8 cellular contexts compared by ENCODE assay signal in the genomic region with DNA sequence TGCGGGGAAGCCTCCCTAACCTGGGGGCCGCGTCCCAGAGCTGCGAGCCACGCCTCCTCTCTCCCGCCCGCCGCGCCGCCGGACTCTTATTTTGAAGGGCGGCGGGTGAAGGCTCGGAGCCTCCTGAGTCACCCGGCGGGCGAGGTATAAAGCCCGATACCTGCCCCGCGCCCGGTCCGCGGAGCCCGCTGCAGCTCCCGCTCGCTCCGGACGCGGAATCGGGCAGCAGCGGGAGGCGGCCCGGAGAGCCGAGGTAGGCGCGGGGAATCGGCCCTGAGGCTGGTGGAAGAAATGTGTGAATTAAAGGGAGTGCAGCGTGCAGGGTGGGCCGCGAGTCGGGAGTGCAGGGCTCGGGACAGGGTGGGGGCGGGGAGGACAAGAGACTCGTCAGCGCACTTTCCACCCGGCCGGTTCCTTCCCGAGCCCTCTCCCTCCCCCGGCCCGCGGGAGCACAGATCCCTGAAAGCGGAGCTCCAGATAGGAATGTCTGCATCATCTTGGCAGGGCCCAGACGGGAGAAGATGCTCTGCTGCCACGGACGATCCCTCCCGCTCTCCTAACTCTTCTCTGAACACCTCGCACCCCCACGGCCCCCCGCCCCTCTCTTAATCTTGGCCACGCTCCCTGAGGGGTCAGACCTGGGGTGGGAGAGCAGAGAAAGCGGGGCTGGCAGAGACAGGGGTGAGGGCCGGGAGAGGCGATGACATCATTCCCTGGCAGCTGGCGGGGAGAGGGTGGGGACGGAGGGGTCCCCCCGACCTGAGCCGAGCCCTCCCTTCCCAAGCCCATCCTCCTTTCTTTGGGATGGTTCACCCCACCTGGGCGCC.
DNase-seq lines count a peak whose midpoint lies in the region; ATAC-seq and TF ChIP-seq lines count a peak whose summit lies in the region.

No MANE protein-coding gene starts in this region.

- peaks cover 46% of the 10 kb centered on the region for H3K4me1 ChIP-seq in vagina

- H3K4me3 ChIP-seq in SK-N-MC (peak overlapping the region; percentile 76), vagina (peak overlapping the region; percentile 69 to 89)

- H3K27me3 ChIP-seq in vagina: no peaks in the 10 kb centered on the region

- intact Hi-C loops in left cardiac atrium (cut with DNase I): loop anchor here in 1 of 2 donors (2.0 to 5.0 kb wide), 2 partner anchors 15 to 115 kb away; no protein-coding TSS in a partner anchor
- intact Hi-C loops in posterior vena cava (cut with DNase I): loop anchor here in 1 of 2 donors (5.0 kb wide), 1 partner anchor 120 kb away; no protein-coding TSS in a partner anchor
- intact Hi-C loops in vagina (cut with DNase I): loop anchor here (10.0 kb wide), 3 partner anchors 83 to 197 kb away; no protein-coding TSS in a partner anchor

- no peak for TF ChIP-seq CTCF in vagina (IDR thresholded peaks at IDR 0.05)

- peak in 1 of 2 donors; percentile 95 for TF ChIP-seq POLR2A in vagina (IDR thresholded peaks at IDR 0.05)

- peak overlapping the region; percentile 41 for H3K9ac ChIP-seq in SK-N-MC (ENCODE audit: insufficient read length)

- WGBS in adipose tissue, 3 donors: 0 to 1% (median 0%) methylated on average over 56 to 68 of the region's 68 CpGs

- ATAC-seq in GM21367 (IDR thresholded peaks at IDR 0.05; ENCODE audit: unreplicated experiment) (peak; percentile 92), left cardiac atrium (peak; percentile 86 to 92)

- no peaks in the 10 kb centered on the region for H3K36me3 ChIP-seq in SK-N-MC (ENCODE audit: insufficient read depth, low read length)
- H3K36me3 ChIP-seq in vagina: no peaks in the 10 kb centered on the region

- DNase-seq in D341Med (ENCODE audit: low spot score) (peak; percentile 88), HT-29 (ENCODE audit: low spot score) (peak; percentile 62), SK-N-MC (ENCODE audit: low read depth, low spot score) (no peak), left cardiac atrium (peak; percentile 84), posterior vena cava (ENCODE audit: low spot score) (peak; percentile 95), vagina (ENCODE audit: extremely low spot score in 2 of 2) (peak in 1 of 2 donors; percentile 92)

- H3K27ac ChIP-seq in SK-N-MC (no peak overlapping the region), adipose tissue (ENCODE audit: low read depth, low read length) (peak overlapping the region; percentile 66), vagina (peak overlapping the region; percentile 92)

- H3K9me3 ChIP-seq in SK-N-MC (ENCODE audit: low read depth, low read length) (no peaks in the 10 kb centered on the region), vagina (no peaks in the 10 kb centered on the region)
